8 cellular contexts compared by ENCODE assay signal in genomic region chr3:49006591-49007067, GRCh38. TPM values are rescaled to one million over a fixed set of nuclear protein-coding genes. Genes with fewer than 3 reads are reported as not detected.
DNase-seq lines count a peak whose midpoint lies in the region; ATAC-seq and TF ChIP-seq lines count a peak whose summit lies in the region.

No MANE protein-coding gene starts in this region.

- no peak overlapping the region for H4K8ac ChIP-seq in neuronal stem cell (ENCODE audit: low read depth, low read length)

- H2AK5ac ChIP-seq in neuronal stem cell (ENCODE audit: low read depth, low read length): peak overlapping the region; percentile 97

- peaks cover 4% of the 10 kb centered on the region; the same call in 1 of the 2 replicates for H3K9me3 ChIP-seq in AG04450 (ENCODE audit: control insufficient read depth, insufficient read depth, low read length)
- no peaks in the 10 kb centered on the region for H3K9me3 ChIP-seq in neuronal stem cell (replicated peaks in 1 of 2; ENCODE audit: control insufficient read depth in 2 of 2, insufficient read depth in 1 of 2, low read depth in 1 of 2, low read length in 2 of 2)

- peak overlapping the region; percentile 88 for H2BK120ac ChIP-seq in neuronal stem cell (ENCODE audit: low read depth, low read length)

- H3K18ac ChIP-seq in neuronal stem cell (ENCODE audit: low read length): peak overlapping the region; percentile 95

- ATAC-seq in GM21447 (IDR thresholded peaks at IDR 0.05; ENCODE audit: unreplicated experiment) (peak; percentile 1), HG02884 (IDR thresholded peaks at IDR 0.05; ENCODE audit: unreplicated experiment) (no peak)

- peak overlapping the region; percentile 95 for H3K9ac ChIP-seq in neuronal stem cell (ENCODE audit: low read depth, low read length, poor library complexity)

- H3K4me3 ChIP-seq in AG04450 (ENCODE audit: low read depth, low read length) (peak overlapping the region; percentile 93), fibroblast of villous mesenchyme (ENCODE audit: low read depth, low read length) (peak overlapping the region; percentile 87), neuronal stem cell (ENCODE audit: low read length in 2 of 2) (peak overlapping the region; percentile 83 to 97)

- peak overlapping the region; percentile 79 for H4K91ac ChIP-seq in neuronal stem cell (ENCODE audit: low read depth, low read length, poor library complexity)

- no peak for DNase-seq in AG04450 (ENCODE audit: low read depth, low spot score)
- DNase-seq in fibroblast of villous mesenchyme (ENCODE audit: low read depth): peak; percentile 71
- DNase-seq in neuronal stem cell (ENCODE audit: low spot score): no peak
- DNase-seq in putamen (ENCODE audit: low spot score): no peak
- DNase-seq in RKO (ENCODE audit: low spot score): no peak

- H2BK5ac ChIP-seq in neuronal stem cell (ENCODE audit: low read length): no peak overlapping the region

- no peak overlapping the region for H3K14ac ChIP-seq in neuronal stem cell (ENCODE audit: low read length)

- peaks cover 13% of the 10 kb centered on the region for H3K79me1 ChIP-seq in neuronal stem cell (ENCODE audit: low read depth, low read length)

- H2BK15ac ChIP-seq in neuronal stem cell (ENCODE audit: low read length): peak overlapping the region; percentile 92

- H3K36me3 ChIP-seq in neuronal stem cell (replicated peaks in 1 of 2; ENCODE audit: control insufficient read depth in 2 of 2, insufficient read depth in 2 of 2, low read length in 2 of 2): peaks cover 10 to 30% of the 10 kb centered on the region in 2 donors

- H2AFZ ChIP-seq in neuronal stem cell (ENCODE audit: low read length): peak overlapping the region; percentile 89

- peak overlapping the region; percentile 95 for H3K23ac ChIP-seq in neuronal stem cell (ENCODE audit: low read depth, low read length, poor library complexity)

- H3K4me2 ChIP-seq in neuronal stem cell (ENCODE audit: insufficient read depth, low read length, poor library complexity, severe bottlenecking): peak overlapping the region; percentile 97

- CTCF ChIA-PET in AG04450 (lab: Charles Lee): interaction anchor here (0.9 to 2.8 kb wide), 7 partner anchors 9 to 89 kb away, joined by 3 to 24 read pairs (median 5); partner anchors contain the start of genes NDUFAF3, P4HTM and QRICH1

- H2BK12ac ChIP-seq in neuronal stem cell (ENCODE audit: low read length): peak overlapping the region; percentile 43

- peaks cover 13 to 15% of the 10 kb centered on the region in 2 donors for H3K4me1 ChIP-seq in neuronal stem cell (ENCODE audit: control insufficient read depth in 2 of 2, insufficient read depth in 1 of 2, low read depth in 1 of 2, low read length in 2 of 2)

- POLR2A ChIA-PET in AG04450 (lab: Yijun Ruan, JAX): interaction anchor here (0.6 to 4.5 kb wide), 16 partner anchors 10 to 759 kb away, joined by 3 to 74 read pairs (median 6); partner anchors contain the start of genes ARIH2, ATRIP, DALRD3 and IMPDH2

- TF ChIP-seq CTCF in AG04450 (IDR thresholded peaks at IDR 0.05; ENCODE audit: low read depth, low read length): no peak
- TF ChIP-seq CTCF in VCaP (conservative IDR thresholded peaks at IDR 0.05): no peak
- TF ChIP-seq CTCF in fibroblast of villous mesenchyme (IDR thresholded peaks at IDR 0.05; ENCODE audit: insufficient read depth, low read depth, low read length): no peak

- H3K4ac ChIP-seq in neuronal stem cell (ENCODE audit: low read length): peak overlapping the region; percentile 39

- H3K27me3 ChIP-seq in AG04450 (ENCODE audit: control insufficient read depth, insufficient read depth, low read length): no peaks in the 10 kb centered on the region
- no peaks in the 10 kb centered on the region for H3K27me3 ChIP-seq in neuronal stem cell (ENCODE audit: control insufficient read depth in 3 of 3, insufficient read depth in 3 of 3, low read depth in 1 of 3, low read length in 3 of 3)

- H3K27ac ChIP-seq in AG04450 (ENCODE audit: low read depth, low read length) (peak overlapping the region; percentile 98), VCaP (peak overlapping the region; percentile 99), neuronal stem cell (replicated peaks; ENCODE audit: low read length) (no peak overlapping the region)

- no CpG with 5 or more reads among the region's 32 CpGs for WGBS in neuronal stem cell (ENCODE audit: extremely low coverage in 2 of 2, insufficient read length in 2 of 2, insufficient replicate concordance in 1 of 2), 2 donors

RNA-seq across cellular contexts. Expression of gene WDR6, which starts 0.6 kb away (rescaled TPM):
- polyA plus RNA-seq in AG04450 (2011; rRNA removed): 101 and 117 TPM in 2 replicates
- 106 and 161 TPM in 2 replicates for polyA minus RNA-seq in AG04450 (2011; rRNA and poly(A)+ RNA removed)
- total RNA-seq in fibroblast of villous mesenchyme: 75.6 and 77.3 TPM in 2 replicates
- 80.4 TPM for polyA plus RNA-seq in neuronal stem cell (2013, experiment 1 of 2)
- polyA plus RNA-seq in neuronal stem cell (2013, experiment 2 of 2): 80.3 TPM

RNA-seq across cellular contexts. Expression of gene DALRD3, which starts 11.8 kb away (rescaled TPM):
- polyA plus RNA-seq in AG04450 (2011; rRNA removed): 42.4 and 55.6 TPM in 2 replicates
- polyA minus RNA-seq in AG04450 (2011; rRNA and poly(A)+ RNA removed): 45.6 and 57.1 TPM in 2 replicates
- 40.6 and 43.2 TPM in 2 replicates for total RNA-seq in fibroblast of villous mesenchyme
- 39.9 TPM for polyA plus RNA-seq in neuronal stem cell (2013, experiment 1 of 2)
- 41.4 TPM for polyA plus RNA-seq in neuronal stem cell (2013, experiment 2 of 2)

RNA-seq across cellular contexts. Expression of gene NDUFAF3, which starts 15.3 kb away (rescaled TPM):
- polyA plus RNA-seq in AG04450 (2011; rRNA removed): 47.0 and 69.2 TPM in 2 replicates
- polyA minus RNA-seq in AG04450 (2011; rRNA and poly(A)+ RNA removed): 49.2 and 70.0 TPM in 2 replicates
- total RNA-seq in fibroblast of villous mesenchyme: 39.3 and 48.3 TPM in 2 replicates
- polyA plus RNA-seq in neuronal stem cell (2013, experiment 1 of 2): 57.2 TPM
- polyA plus RNA-seq in neuronal stem cell (2013, experiment 2 of 2): 56.0 TPM

RNA-seq across cellular contexts. Expression of gene P4HTM, which starts 16.6 kb away (rescaled TPM):
- 18.2 and 22.5 TPM in 2 replicates for polyA plus RNA-seq in AG04450 (2011; rRNA removed)
- polyA minus RNA-seq in AG04450 (2011; rRNA and poly(A)+ RNA removed): 24.2 and 25.8 TPM in 2 replicates
- total RNA-seq in fibroblast of villous mesenchyme: 23.8 and 26.8 TPM in 2 replicates
- 29.0 TPM for polyA plus RNA-seq in neuronal stem cell (2013, experiment 1 of 2)
- 25.5 TPM for polyA plus RNA-seq in neuronal stem cell (2013, experiment 2 of 2)

RNA-seq across cellular contexts. Expression of gene IMPDH2, which starts 22.6 kb away (rescaled TPM):
- polyA plus RNA-seq in AG04450 (2011; rRNA removed): 268 and 284 TPM in 2 replicates
- 378 and 406 TPM in 2 replicates for polyA minus RNA-seq in AG04450 (2011; rRNA and poly(A)+ RNA removed)
- total RNA-seq in fibroblast of villous mesenchyme: 225 and 260 TPM in 2 replicates
- polyA plus RNA-seq in neuronal stem cell (2013, experiment 1 of 2): 290 TPM
- 282 TPM for polyA plus RNA-seq in neuronal stem cell (2013, experiment 2 of 2)
